8 cellular contexts compared by ENCODE assay signal in the genomic region with DNA sequence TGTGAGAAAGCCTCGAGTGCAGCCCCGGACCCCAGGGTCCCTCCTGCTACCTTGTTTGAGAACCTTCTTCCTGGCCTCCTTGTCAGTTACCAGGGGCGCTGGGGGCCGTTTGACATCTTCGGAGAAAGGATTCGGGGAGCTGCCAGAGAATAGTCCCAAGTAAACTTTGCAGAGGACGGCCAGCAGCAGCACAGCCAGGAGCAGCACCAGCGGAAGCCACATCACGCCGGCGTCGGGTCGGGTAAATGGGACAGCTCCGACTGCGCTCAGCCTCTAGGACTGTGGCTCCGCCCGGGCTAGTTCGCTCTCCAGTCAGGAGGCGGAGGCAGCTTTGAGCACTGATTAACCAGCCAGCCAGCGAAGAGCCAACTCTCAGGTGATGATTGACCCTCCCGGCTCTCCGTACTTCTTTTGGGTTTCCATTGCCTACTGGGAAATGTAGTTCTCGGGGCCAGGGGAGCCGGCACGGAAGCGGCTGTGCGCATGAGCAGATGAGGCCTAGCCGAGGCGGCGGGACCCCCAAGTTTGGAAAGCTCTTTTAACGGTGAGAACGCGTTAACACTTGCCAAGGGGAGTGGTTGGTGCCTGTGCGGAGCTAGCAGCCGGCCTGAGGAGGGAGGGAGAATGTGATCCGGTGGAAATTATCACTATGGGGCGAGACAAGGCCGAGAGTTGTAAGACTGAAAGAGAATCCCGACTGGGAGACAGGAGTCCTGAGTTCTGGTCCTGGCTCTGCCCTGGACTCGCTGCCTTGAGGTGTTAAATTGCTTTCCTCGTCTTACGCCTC. TPM values are rescaled to one million over a fixed set of nuclear protein-coding genes. Genes with fewer than 3 reads are reported as not detected.
DNase-seq lines count a peak whose midpoint lies in the region; ATAC-seq, FAIRE-seq and TF ChIP-seq lines count a peak whose summit lies in the region.

A gene (plus strand): TSS at position 484 of the 787 bp plus-strand sequence. CDS start 2,430 bp downstream, outside the sequence.
A gene (minus strand): TSS at position 243 of the 787 bp plus-strand sequence. CDS start 21 bp downstream, at position 222.

- no peaks in the 10 kb centered on the region for H3K9me3 ChIP-seq in kidney (ENCODE audit: control insufficient read depth in 1 of 2, low read length in 2 of 2)

- peaks cover 37% of the 10 kb centered on the region for H3K4me1 Mint-ChIP-seq in chondrocyte (ENCODE audit: low read depth)

- H3K27ac ChIP-seq in kidney (ENCODE audit: low read depth in 2 of 2, low read length in 2 of 2): peak within 1 kb of the TSS; percentile 72 to 77

- no peak for TF ChIP-seq CTCF in chondrocyte (IDR thresholded peaks at IDR 0.05)
- peak; percentile 6 for TF ChIP-seq CTCF in kidney (IDR thresholded peaks at IDR 0.05; ENCODE audit: borderline replicate concordance, extremely low read depth, insufficient read depth)

- peaks cover 0 to 14% of the 10 kb centered on the region in 2 donors for H3K4me1 ChIP-seq in kidney (ENCODE audit: control insufficient read depth in 1 of 2, insufficient read depth in 1 of 2, low read depth in 1 of 2, low read length in 2 of 2)

- H3K9me3 Mint-ChIP-seq in chondrocyte (ENCODE audit: low read depth): no peaks in the 10 kb centered on the region

- H3K4me3 Mint-ChIP-seq in chondrocyte (ENCODE audit: unreplicated experiment): peak within 1 kb of the TSS; percentile 98

- FAIRE-seq in kidney (lab: Jason Lieb, UNC): peak; percentile 29

- H3K36me3 Mint-ChIP-seq in chondrocyte (ENCODE audit: low read depth): peaks cover 17% of the 10 kb centered on the region

- peak within 1 kb of the TSS; percentile 93 to 98 for H3K4me3 ChIP-seq in kidney (ENCODE audit: low read length in 2 of 2)

- peak; percentile 97 to 99 for DNase-seq in AML-193 (lab: John Stamatoyannopoulos, UW)
- peak; percentile 98 for DNase-seq in NCI-H510A treated with DMSO at 0.1 percent for 48 hours (lab: John Stamatoyannopoulos, UW)
- peak; percentile 93 for DNase-seq in activated CD4-positive, alpha-beta T cell treated with anti-CD3 and anti-CD28 coated beads for 24 hours (ENCODE audit: low read depth in 2 of 2)
- DNase-seq in chondrocyte (ENCODE audit: low spot score): peak; percentile 97
- peak; percentile 98 for DNase-seq in kidney
- peak; percentile 98 for DNase-seq in stimulated activated CD4-positive, alpha-beta T cell treated with anti-CD3 and anti-CD28 coated beads, Interleukin-15, amount 100 ng/mL, for 24 hours

- peak; percentile 98 for TF ChIP-seq POLR2A in GM19193 (IDR thresholded peaks at IDR 0.05; ENCODE audit: extremely low read depth, insufficient read depth, insufficient read length)

- no peaks in the 10 kb centered on the region for H3K27me3 Mint-ChIP-seq in chondrocyte (ENCODE audit: low read depth)

- peaks cover 10 to 24% of the 10 kb centered on the region in 2 donors for H3K36me3 ChIP-seq in kidney (ENCODE audit: control insufficient read depth in 1 of 2, insufficient read depth in 2 of 2, low read length in 2 of 2)

- intact Hi-C loops in kidney (cut with DNase I): no loop called here

- H3K9ac ChIP-seq in kidney (ENCODE audit: low read length in 2 of 2): peak within 1 kb of the TSS; percentile 84 to 96

- ATAC-seq in HG03439 (IDR thresholded peaks at IDR 0.05; ENCODE audit: unreplicated experiment): peak; percentile 98

- H3K27ac Mint-ChIP-seq in chondrocyte (ENCODE audit: unreplicated experiment): peak within 1 kb of the TSS; percentile 97

RNA-seq across cellular contexts. Expression of the first gene that starts in this region (rescaled TPM):
- total RNA-seq in chondrocyte (14.3 to 20.0 TPM (median 15.2 TPM) in 3 replicates), kidney (15.3 TPM)
- 17.0 TPM for polyA plus RNA-seq in kidney (ENCODE audit: insufficient read depth, low read depth, low replicate concordance)

RNA-seq across cellular contexts. Expression of the second gene that starts in this region (rescaled TPM):
- total RNA-seq in chondrocyte: 35.6 to 40.3 TPM (median 36.3 TPM) in 3 replicates
- 53.9 TPM for total RNA-seq in kidney
- polyA plus RNA-seq in kidney (ENCODE audit: insufficient read depth, low read depth, low replicate concordance): 42.9 TPM

Comparison
In these comparisons a context has a peak if more than half of its experiments do, and no peak if none do; other contexts are left out.
1. Peak in every context shown above with its lines: DNase-seq, ATAC-seq, H3K4me3 ChIP-seq and H3K27ac ChIP-seq.